32 cellular contexts compared by ENCODE assay signal in genomic region chr20:36373089-36373488, GRCh38.
"Had no signal": no experiment of that assay in that cellular context is flagged by ENCODE, and none has a peak within 500 bp of the region (broad histone marks: within the 10 kb centered on the region; RNA-seq: fewer than 3 reads in every experiment).

No MANE protein-coding gene starts in this region.

- H3K36me3 ChIP-seq: MG63 had no signal

- H3K9me3 ChIP-seq: MG63 had no signal

- DNase-seq: Karpas-422, Kasumi-1, MG63, MM.1S, MV-4-11, NCI-H1048, NCI-H1092, NCI-H1092 treated with DMSO at 0.1 percent for 48 hours, NCI-H1105, NCI-H1105 treated with DMSO at 0.1 percent for 48 hours, NCI-H1417 treated with DMSO at 0.1 percent for 48 hours, NCI-H1436, NCI-H1436 treated with DMSO at 0.1 percent for 48 hours, NCI-H146, NCI-H1694, NCI-H1694 treated with DMSO at 0.1 percent for 48 hours, NCI-H187, NCI-H187 treated with DMSO at 0.1 percent for 48 hours, NCI-H1930, NCI-H2029, NCI-H2029 treated with DMSO at 0.1 percent for 48 hours, NCI-H2081 treated with DMSO at 0.1 percent for 48 hours, NCI-H2107, NCI-H2171, NCI-H2171 treated with DMSO at 0.1 percent for 48 hours, NCI-H2227 treated with DMSO at 0.1 percent for 48 hours, NCI-H226, NCI-H345, NCI-H446, NCI-H446 treated with DMSO at 0.1 percent for 48 hours, NCI-H510A, NCI-H510A treated with DMSO at 0.1 percent for 48 hours had no signal

- H3K4me3 ChIP-seq: MG63 had no signal
